Comparison of ENCODE assay signal across 27 cellular contexts in the genomic region with DNA sequence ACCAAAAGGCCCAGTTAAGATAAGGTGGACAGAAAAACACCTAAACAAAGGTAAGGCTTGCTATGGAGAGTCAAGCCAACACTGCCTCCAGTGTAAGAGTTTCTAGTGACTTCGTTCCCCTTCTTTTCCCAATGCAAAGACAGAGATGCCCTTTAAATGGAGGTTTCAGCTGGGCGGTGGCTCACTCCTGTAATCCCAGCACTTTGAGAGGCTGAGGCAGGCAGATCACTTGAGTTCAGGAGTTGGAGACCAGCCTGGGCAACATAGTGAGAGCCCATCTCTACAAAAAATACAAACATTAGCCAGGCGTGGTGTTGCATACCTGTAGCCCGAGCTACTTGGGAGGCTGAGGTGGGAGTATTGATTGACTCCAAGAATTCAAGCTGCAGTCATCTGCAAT. TPM values are rescaled to one million over a fixed set of nuclear protein-coding genes. Genes with fewer than 3 reads are reported as not detected.
DNase-seq lines count a peak whose midpoint lies in the region; ATAC-seq and TF ChIP-seq lines count a peak whose summit lies in the region.
"Had no signal": no experiment of that assay in that cellular context is flagged by ENCODE, and none has a peak within 500 bp of the region (broad histone marks: within the 10 kb centered on the region; RNA-seq: fewer than 3 reads in every experiment).

No MANE protein-coding gene starts in this region.

- no peak for ATAC-seq in gastroesophageal sphincter
- ATAC-seq: activated naive CD4-positive, alpha-beta T cell treated with anti-CD3 and anti-CD28 coated beads, Interleukin-2, amount 50 U/mL, for 72 hours; K562 had no signal

- H3K27ac ChIP-seq in gastroesophageal sphincter (peak overlapping the region in 3 of 4 donors; percentile 60 to 75 (median 67)), uterus (peak overlapping the region; percentile 68 to 74)
- H3K27ac ChIP-seq: 22Rv1 had no signal

- TF ChIP-seq CTCF in gastroesophageal sphincter (IDR thresholded peaks at IDR 0.05): no peak
- TF ChIP-seq CTCF in uterus (IDR thresholded peaks at IDR 0.05): no peak

- H3K4me3 ChIP-seq in gastroesophageal sphincter: no peak overlapping the region
- no peak overlapping the region for H3K4me3 ChIP-seq in skeletal muscle satellite cell (ENCODE audit: low read length)
- no peak overlapping the region for H3K4me3 ChIP-seq in uterus
- H3K4me3 ChIP-seq: HAP-1, K562, mucosa of descending colon had no signal

- no peak overlapping the region for H3K9ac ChIP-seq in skeletal muscle satellite cell (ENCODE audit: low read depth, low read length)

- H3K4me2 ChIP-seq in skeletal muscle satellite cell (ENCODE audit: low read length): peak overlapping the region; percentile 78

- H3K9me3 ChIP-seq in gastroesophageal sphincter: no peaks in the 10 kb centered on the region
- no peaks in the 10 kb centered on the region for H3K9me3 ChIP-seq in skeletal muscle satellite cell (replicated peaks; ENCODE audit: low read length)
- H3K9me3 ChIP-seq in uterus: no peaks in the 10 kb centered on the region
- H3K9me3 ChIP-seq: mucosa of descending colon had no signal

- no peak for TF ChIP-seq EP300 in gastroesophageal sphincter (IDR thresholded peaks at IDR 0.05)

- peak; percentile 52 for DNase-seq in activated effector memory CD4-positive, alpha-beta T cell treated with anti-CD3 and anti-CD28 coated beads, Interleukin-2, amount 50 U/mL, for 16 hours
- DNase-seq in activated effector memory CD4-positive, alpha-beta T cell treated with Interleukin-2 at 50 U/mL for 16 hours: no peak
- DNase-seq in uterus (no peak), NCI-H2081 (lab: John Stamatoyannopoulos, UW) (no peak), NCI-H510A (lab: John Stamatoyannopoulos, UW) (no peak), HK-2 (ENCODE audit: unreplicated experiment) (no peak)
- DNase-seq: activated CD4-positive, CD25-positive, alpha-beta regulatory T cell; caudate nucleus; DMS79 treated with DMSO at 0.1 percent for 48 hours; endodermal cell; GF-D8; islet precursor cell; mucosa of descending colon; NCI-H1105; NCI-H2029; NCI-H2227 treated with DMSO at 0.1 percent for 48 hours; NCI-H82; nephron progenitor cell; posterior cingulate gyrus; stimulated activated naive CD4-positive, alpha-beta T cell treated with Interleukin-2 at 50 U/mL for 16 hours; trophoblast cell had no signal

- 74 to 93% methylated on average over 2 to 3 of the region's 4 CpGs for WGBS in gastroesophageal sphincter (ENCODE audit: low coverage in 1 of 2), 2 donors

- TF ChIP-seq POLR2A in gastroesophageal sphincter (IDR thresholded peaks at IDR 0.05) (no peak), uterus (IDR thresholded peaks at IDR 0.05) (no peak)

- intact Hi-C loops in uterus (cut with DNase I; ENCODE audit: low total_unique reads): no loop called here

- H3K36me3 ChIP-seq in gastroesophageal sphincter (no peaks in the 10 kb centered on the region), skeletal muscle satellite cell (ENCODE audit: insufficient read depth, low read length) (no peaks in the 10 kb centered on the region), uterus (no peaks in the 10 kb centered on the region)
- H3K36me3 ChIP-seq: HAP-1 had no signal

- H3K4me1 ChIP-seq in gastroesophageal sphincter (peaks cover 0 to 61% (median 19%) of the 10 kb centered on the region in 3 donors), skeletal muscle satellite cell (ENCODE audit: control insufficient read depth, insufficient read depth, low read length) (peaks cover 23% of the 10 kb centered on the region), uterus (peaks cover 0 to 5% of the 10 kb centered on the region in 2 donors)
- H3K4me1 ChIP-seq: HAP-1 had no signal

- H3K27me3 ChIP-seq in gastroesophageal sphincter: no peaks in the 10 kb centered on the region
- no peaks in the 10 kb centered on the region for H3K27me3 ChIP-seq in skeletal muscle satellite cell (ENCODE audit: control insufficient read depth, insufficient read depth, low read length)
- H3K27me3 ChIP-seq in uterus: no peaks in the 10 kb centered on the region

RNA-seq across cellular contexts. Expression of gene COL6A1, which starts 24.0 kb away (rescaled TPM):
- 1,000 to 10,000 TPM in 2 of 4 donors, 100 to 1,000 TPM in 2; 477 to 1,231 (median 878) TPM for total RNA-seq in gastroesophageal sphincter
- 1,280 and 2,418 TPM in 2 replicates for total RNA-seq in skeletal muscle satellite cell (2012; rRNA removed)
- total RNA-seq in uterus: 1,000 to 10,000 TPM in 1 of 4 donors, 100 to 1,000 TPM in 3; 621 to 1,160 (median 804) TPM
